Comparison of ENCODE assay signal across 23 cellular contexts in the genomic region with DNA sequence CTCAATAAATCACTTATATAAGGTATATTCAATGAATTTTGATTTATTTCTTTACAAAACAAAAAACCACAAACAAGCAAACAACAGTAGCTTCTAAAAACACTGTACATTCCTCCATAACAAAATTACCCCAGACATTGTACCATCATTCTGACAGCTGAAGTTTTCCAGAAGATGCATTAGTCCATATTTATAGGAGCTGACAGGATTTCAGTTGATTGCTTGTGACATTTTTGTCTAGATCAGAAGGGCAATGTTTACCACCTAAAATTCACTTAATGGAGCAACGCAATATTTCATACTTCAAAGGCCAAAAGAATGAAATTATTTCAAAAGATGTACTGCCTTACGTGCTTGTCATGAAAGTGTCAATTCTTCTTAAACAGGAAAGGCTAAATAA.
DNase-seq lines count a peak whose midpoint lies in the region; ATAC-seq and TF ChIP-seq lines count a peak whose summit lies in the region.
"Had no signal": no experiment of that assay in that cellular context is flagged by ENCODE, and none has a peak within 500 bp of the region (broad histone marks: within the 10 kb centered on the region; RNA-seq: fewer than 3 reads in every experiment).

No MANE protein-coding gene starts in this region.

- no peaks in the 10 kb centered on the region for H3K36me3 Mint-ChIP-seq in GM23338 (ENCODE audit: low read depth)
- H3K36me3 Mint-ChIP-seq: CD14-positive monocyte; CD4-positive, alpha-beta memory T cell; CD4-positive, CD25-positive, alpha-beta regulatory T cell; CD8-positive, alpha-beta memory T cell had no signal

- 82 to 91% (median 86%) methylated on average over 2 of the region's 2 CpGs for WGBS in adrenal gland, 4 donors

- no peak overlapping the region for H3K4me3 ChIP-seq in GM23338
- H3K4me3 ChIP-seq in neural cell (ENCODE audit: low read length) = no peak overlapping the region
- H3K4me3 ChIP-seq in adrenal gland = no peak overlapping the region
- H3K4me3 ChIP-seq: BLaER1, GM12878 had no signal

- H3K27ac ChIP-seq in GM23338 (ENCODE audit: low read depth) (no peak overlapping the region), neural cell (ENCODE audit: low read length) (no peak overlapping the region), adrenal gland (no peak overlapping the region)
- H3K27ac ChIP-seq: BLaER1 had no signal

- DNase-seq in GM23338 (ENCODE audit: low spot score) (no peak), SK-N-DZ (ENCODE audit: low spot score) (peak; percentile 77), adrenal gland (no peak)
- no peak for DNase-seq in stimulated activated CD4-positive, alpha-beta T cell treated with anti-CD3 and anti-CD28 coated beads, Interleukin-4, amount 100 ng/mL, for 4 hours
- DNase-seq: 8988T; ACHN; BE2C; C1 segment of cervical spinal cord; CD4-positive, alpha-beta memory T cell; CD4-positive, CD25-positive, alpha-beta regulatory T cell; CD8-positive, alpha-beta memory T cell; COR-L47; DMS 273 treated with DMSO at 0.1 percent for 48 hours; DMS153; DMS53; DMS79; DND-41; EL; GDM1 had no signal

- H3K9me3 ChIP-seq in neural cell (ENCODE audit: low read length) (no peaks in the 10 kb centered on the region), adrenal gland (replicated peaks in 1 of 3) (no peaks in the 10 kb centered on the region)
- H3K9me3 ChIP-seq: BE2C, BLaER1 had no signal

- H3K4me3 Mint-ChIP-seq in GM23338 = no peak overlapping the region
- H3K4me3 Mint-ChIP-seq: CD14-positive monocyte; CD4-positive, alpha-beta memory T cell; CD4-positive, CD25-positive, alpha-beta regulatory T cell; CD8-positive, alpha-beta memory T cell had no signal

- no peak overlapping the region for H3K4me2 ChIP-seq in GM23338
- H3K4me2 ChIP-seq in neural cell (ENCODE audit: low read length) = no peak overlapping the region
- H3K4me2 ChIP-seq: BLaER1 had no signal

- H3K4me1 Mint-ChIP-seq in GM23338 = peaks cover 9% of the 10 kb centered on the region
- H3K4me1 Mint-ChIP-seq: CD4-positive, alpha-beta memory T cell; CD4-positive, CD25-positive, alpha-beta regulatory T cell; CD8-positive, alpha-beta memory T cell had no signal

- H3K9ac ChIP-seq in neural cell (ENCODE audit: low read length) = no peak overlapping the region
- H3K9ac ChIP-seq: BLaER1 had no signal

- H2AFZ ChIP-seq in GM23338 (no peak overlapping the region), neural cell (ENCODE audit: low read depth, low read length) (no peak overlapping the region)

- H3F3A ChIP-seq in GM23338 (replicated peaks; ENCODE audit: low read depth) (no peaks in the 10 kb centered on the region), neural cell (ENCODE audit: insufficient read depth, low read length, poor library complexity, severe bottlenecking) (no peaks in the 10 kb centered on the region)

- H3K27ac Mint-ChIP-seq in GM23338 = peak overlapping the region; percentile 78; the same call in 1 of the 2 replicates
- H3K27ac Mint-ChIP-seq: CD14-positive monocyte; CD4-positive, alpha-beta memory T cell; CD4-positive, CD25-positive, alpha-beta regulatory T cell; CD8-positive, alpha-beta memory T cell had no signal

- H3K9me2 ChIP-seq in GM23338 (ENCODE audit: insufficient read depth) (no peaks in the 10 kb centered on the region), neural cell (ENCODE audit: insufficient read depth, low read length) (no peaks in the 10 kb centered on the region)

- H3K79me2 ChIP-seq in GM23338 (replicated peaks; ENCODE audit: insufficient read depth) (no peaks in the 10 kb centered on the region), neural cell (replicated peaks; ENCODE audit: insufficient read depth, low read length) (no peaks in the 10 kb centered on the region)

- no peak for ATAC-seq in GM23338
- ATAC-seq: GM12878 had no signal

- no peaks in the 10 kb centered on the region for H3K36me3 ChIP-seq in GM23338 (ENCODE audit: insufficient read depth)
- no peaks in the 10 kb centered on the region for H3K36me3 ChIP-seq in neural cell (ENCODE audit: insufficient read depth, low read length)
- H3K36me3 ChIP-seq in adrenal gland (replicated peaks in 1 of 2) = no peaks in the 10 kb centered on the region
- H3K36me3 ChIP-seq: BE2C, BLaER1 had no signal

- no peak for TF ChIP-seq POLR2A in adrenal gland (IDR thresholded peaks at IDR 0.05)

- H3K27me3 Mint-ChIP-seq in GM23338 (ENCODE audit: insufficient read depth, low read depth, poor library complexity) = peaks cover 4% of the 10 kb centered on the region

- H3K9me3 Mint-ChIP-seq in GM23338 = no peaks in the 10 kb centered on the region
- H3K9me3 Mint-ChIP-seq: CD4-positive, alpha-beta memory T cell; CD4-positive, CD25-positive, alpha-beta regulatory T cell; CD8-positive, alpha-beta memory T cell had no signal

- peak; percentile 90 for TF ChIP-seq EP300 in neural cell (conservative IDR thresholded peaks at IDR 0.05; ENCODE audit: poor library complexity, severe bottlenecking)

- intact Hi-C loops in adrenal gland (cut with DNase I) = no loop called here

- TF ChIP-seq CTCF in GM23338 (conservative IDR thresholded peaks at IDR 0.05; ENCODE audit: low read depth in 2 of 2) = no peak
- TF ChIP-seq CTCF in neural cell (IDR thresholded peaks at IDR 0.05; ENCODE audit: poor library complexity, severe bottlenecking) = no peak
- no peak for TF ChIP-seq CTCF in adrenal gland (IDR thresholded peaks at IDR 0.05)

- no peaks in the 10 kb centered on the region for H3K27me3 ChIP-seq in GM23338 (ENCODE audit: insufficient read depth)
- no peaks in the 10 kb centered on the region for H3K27me3 ChIP-seq in neural cell (ENCODE audit: insufficient read depth, low read depth, low read length)
- no peaks in the 10 kb centered on the region for H3K27me3 ChIP-seq in adrenal gland
- H3K27me3 ChIP-seq: BE2C, BLaER1 had no signal

- H3K4me1 ChIP-seq in GM23338 (ENCODE audit: insufficient read depth) = peaks cover 9% of the 10 kb centered on the region
- H3K4me1 ChIP-seq in adrenal gland (replicated peaks in 1 of 2) = no peaks in the 10 kb centered on the region
- H3K4me1 ChIP-seq: BLaER1 had no signal

- no peak for TF ChIP-seq RAD21 in neural cell (conservative IDR thresholded peaks at IDR 0.05)

- no peaks in the 10 kb centered on the region for H4K20me1 ChIP-seq in GM23338 (replicated peaks; ENCODE audit: insufficient read depth)
- H4K20me1 ChIP-seq in neural cell (ENCODE audit: insufficient read depth) = no peaks in the 10 kb centered on the region
- H4K20me1 ChIP-seq: BLaER1 had no signal

TF ChIP-seq in GM23338, 12 proteins besides CTCF, POLR2A, EP300 and RAD21 (continues in another document):
- TF ChIP-seq ZNF331 (CRISPR knock-in tag; IDR thresholded peaks at IDR 0.05; ENCODE audit: low read depth) (no peak), ZNF114 (CRISPR knock-in tag; IDR thresholded peaks at IDR 0.05) (no peak), NANOG (IDR thresholded peaks at IDR 0.05; ENCODE audit: borderline replicate concordance) (no peak)
- TF ChIP-seq, protein P1, sequence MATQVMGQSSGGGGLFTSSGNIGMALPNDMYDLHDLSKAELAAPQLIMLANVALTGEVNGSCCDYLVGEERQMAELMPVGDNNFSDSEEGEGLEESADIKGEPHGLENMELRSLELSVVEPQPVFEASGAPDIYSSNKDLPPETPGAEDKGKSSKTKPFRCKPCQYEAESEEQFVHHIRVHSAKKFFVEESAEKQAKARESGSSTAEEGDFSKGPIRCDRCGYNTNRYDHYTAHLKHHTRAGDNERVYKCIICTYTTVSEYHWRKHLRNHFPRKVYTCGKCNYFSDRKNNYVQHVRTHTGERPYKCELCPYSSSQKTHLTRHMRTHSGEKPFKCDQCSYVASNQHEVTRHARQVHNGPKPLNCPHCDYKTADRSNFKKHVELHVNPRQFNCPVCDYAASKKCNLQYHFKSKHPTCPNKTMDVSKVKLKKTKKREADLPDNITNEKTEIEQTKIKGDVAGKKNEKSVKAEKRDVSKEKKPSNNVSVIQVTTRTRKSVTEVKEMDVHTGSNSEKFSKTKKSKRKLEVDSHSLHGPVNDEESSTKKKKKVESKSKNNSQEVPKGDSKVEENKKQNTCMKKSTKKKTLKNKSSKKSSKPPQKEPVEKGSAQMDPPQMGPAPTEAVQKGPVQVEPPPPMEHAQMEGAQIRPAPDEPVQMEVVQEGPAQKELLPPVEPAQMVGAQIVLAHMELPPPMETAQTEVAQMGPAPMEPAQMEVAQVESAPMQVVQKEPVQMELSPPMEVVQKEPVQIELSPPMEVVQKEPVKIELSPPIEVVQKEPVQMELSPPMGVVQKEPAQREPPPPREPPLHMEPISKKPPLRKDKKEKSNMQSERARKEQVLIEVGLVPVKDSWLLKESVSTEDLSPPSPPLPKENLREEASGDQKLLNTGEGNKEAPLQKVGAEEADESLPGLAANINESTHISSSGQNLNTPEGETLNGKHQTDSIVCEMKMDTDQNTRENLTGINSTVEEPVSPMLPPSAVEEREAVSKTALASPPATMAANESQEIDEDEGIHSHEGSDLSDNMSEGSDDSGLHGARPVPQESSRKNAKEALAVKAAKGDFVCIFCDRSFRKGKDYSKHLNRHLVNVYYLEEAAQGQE (IDR thresholded peaks at IDR 0.05; ENCODE audit: unreplicated experiment) = no peak

TF ChIP-seq in neural cell, 6 proteins besides CTCF, POLR2A, EP300 and RAD21:
- peak; percentile 55 for TF ChIP-seq POLR2AphosphoS5 (IDR thresholded peaks at IDR 0.05)
- TF ChIP-seq SMC3 (conservative IDR thresholded peaks at IDR 0.05; ENCODE audit: poor library complexity) = no peak
TF ChIP-seq in neural cell: peak in this region for 1.
